In the genomic region with DNA sequence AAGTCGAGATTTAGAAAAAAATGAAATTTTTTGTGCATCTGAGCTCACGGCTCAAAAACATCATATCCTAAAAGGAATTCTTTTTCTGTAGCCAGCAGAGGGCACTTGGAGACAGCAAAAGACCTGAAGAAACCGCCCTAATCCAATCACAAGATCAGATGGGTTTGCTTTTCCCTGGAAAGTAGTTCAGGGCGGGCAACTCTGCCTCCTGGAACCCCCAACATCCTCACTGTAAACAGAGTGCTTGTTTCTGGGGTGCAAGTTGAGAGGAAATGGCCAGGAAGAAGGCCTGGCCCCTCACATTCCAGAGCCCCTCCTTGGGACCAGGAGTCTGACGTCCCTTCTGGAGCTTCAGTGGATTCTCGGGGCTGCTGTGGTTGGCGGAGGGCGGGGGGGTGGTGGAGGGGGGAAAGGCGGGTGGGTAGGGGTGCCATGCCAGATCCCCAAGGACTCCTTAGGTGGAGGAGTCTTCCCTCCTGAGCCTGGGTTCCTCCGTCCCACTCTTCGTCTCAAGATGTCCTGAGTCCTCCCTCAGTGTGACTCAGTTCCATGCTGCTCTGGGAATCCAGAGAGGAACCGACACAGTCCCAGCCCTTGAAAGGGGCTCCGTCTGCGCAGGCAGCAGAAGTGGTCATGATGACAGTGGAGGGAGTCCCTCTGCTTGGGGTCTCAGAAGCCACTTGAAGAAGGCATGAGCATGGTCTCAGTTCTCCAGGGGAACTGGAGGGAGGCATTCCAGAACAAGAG, we compare ENCODE assay signal across 8 cellular contexts.
A peak's percentile ranks its signal among the peaks of the same experiment; 100 is the strongest.
DNase-seq lines count a peak whose midpoint lies in the region; ATAC-seq lines count a peak whose summit lies in the region.

No MANE protein-coding gene starts in this region.

- ATAC-seq in central memory CD8-positive, alpha-beta T cell (replicated peaks; ENCODE audit: extremely low read depth, poor library complexity, severe bottlenecking), result no peak
- ATAC-seq in GM19324 (IDR thresholded peaks at IDR 0.05; ENCODE audit: low FRiP score, unreplicated experiment), result no peak

- H3K27ac Mint-ChIP-seq in central memory CD8-positive, alpha-beta T cell (ENCODE audit: low read depth), result peak overlapping the region; percentile 82

- H3K27me3 Mint-ChIP-seq in central memory CD8-positive, alpha-beta T cell, result peaks cover 15% of the 10 kb centered on the region

- H3K4me3 Mint-ChIP-seq in central memory CD8-positive, alpha-beta T cell, result no peak overlapping the region

- no peaks in the 10 kb centered on the region for H3K9me3 Mint-ChIP-seq in central memory CD8-positive, alpha-beta T cell

- no peaks in the 10 kb centered on the region for H3K36me3 Mint-ChIP-seq in central memory CD8-positive, alpha-beta T cell (ENCODE audit: insufficient read depth)

- DNase-seq in NCI-H510A treated with DMSO at 0.1 percent for 48 hours (lab: John Stamatoyannopoulos, UW), result peak; percentile 66
- DNase-seq in NCI-H510A (lab: John Stamatoyannopoulos, UW), result no peak
- DNase-seq in NCI-H2227 (lab: John Stamatoyannopoulos, UW; ENCODE audit: unreplicated experiment), result peak; percentile 58
- no peak for DNase-seq in central memory CD8-positive, alpha-beta T cell (ENCODE audit: low spot score in 2 of 2)
- DNase-seq in medulla oblongata (ENCODE audit: extremely low spot score), result peak; percentile 68
- DNase-seq in activated CD4-positive, alpha-beta T cell treated with anti-CD3 and anti-CD28 coated beads, Interleukin-2, amount 50 U/mL, for 48 hours, result no peak
- DNase-seq in GOT3 (lab: John Stamatoyannopoulos, UW), result no peak

- H3K4me1 Mint-ChIP-seq in central memory CD8-positive, alpha-beta T cell, result peaks cover 10% of the 10 kb centered on the region

Comparison
In these comparisons a context has a peak if more than half of its experiments do, and no peak if none do; other contexts are left out.
1. DNase-seq: peak in NCI-H510A treated with DMSO at 0.1 percent for 48 hours (single experiment), NCI-H2227 (single experiment) and medulla oblongata (single experiment); none in NCI-H510A (single experiment), central memory CD8-positive, alpha-beta T cell (0 of 2), activated CD4-positive, alpha-beta T cell treated with anti-CD3 and anti-CD28 coated beads, Interleukin-2, amount 50 U/mL, for 48 hours (0 of 2) and GOT3 (single experiment).